Comparison of ENCODE assay signal across 12 cellular contexts in the genomic region with DNA sequence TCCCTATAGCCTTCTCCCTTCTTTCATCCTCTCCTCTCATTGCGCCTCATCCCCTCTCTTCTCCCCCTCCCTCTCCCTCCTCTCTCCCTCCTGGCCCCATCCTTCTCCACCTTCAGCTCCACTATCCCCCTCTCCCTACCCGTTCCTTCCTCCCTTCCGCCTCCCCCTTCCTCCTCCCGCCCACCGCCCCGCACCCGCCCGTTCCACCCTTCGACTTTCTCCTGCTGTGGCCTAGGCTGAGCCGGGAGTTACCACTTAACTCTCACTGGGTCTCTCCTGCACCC. TPM values are rescaled to one million over a fixed set of nuclear protein-coding genes. Genes with fewer than 3 reads are reported as not detected.
DNase-seq lines count a peak whose midpoint lies in the region; ATAC-seq, FAIRE-seq and TF ChIP-seq lines count a peak whose summit lies in the region.
"Had no signal": no experiment of that assay in that cellular context is flagged by ENCODE, and none has a peak within 500 bp of the region (broad histone marks: within the 10 kb centered on the region; RNA-seq: fewer than 3 reads in every experiment).

No MANE protein-coding gene starts in this region.

- no peaks in the 10 kb centered on the region for H3K9me3 Mint-ChIP-seq in activated T-helper 2 cell treated with anti-CD3 and anti-CD28 coated beads, Interferon-gamma antibody, Interleukin-2, Interleukin-4, amounts not matched to agents 10 μg/mL and 5 μg/mL and 100 μg/mL, durations not matched to agents 14 hours and 24 hours and 36 hours

- H3K27me3 ChIP-seq in stomach: peaks cover 0 to 44% (median 35%) of the 10 kb centered on the region in 3 donors

- peaks cover 18% of the 10 kb centered on the region for H3K4me1 Mint-ChIP-seq in activated T-helper 2 cell treated with anti-CD3 and anti-CD28 coated beads, Interferon-gamma antibody, Interleukin-2, Interleukin-4, amounts not matched to agents 10 μg/mL and 5 μg/mL and 100 μg/mL, durations not matched to agents 14 hours and 24 hours and 36 hours (ENCODE audit: low read depth)

- H3K36me3 ChIP-seq in kidney (ENCODE audit: control insufficient read depth in 1 of 2, insufficient read depth in 2 of 2, low read length in 2 of 2) (peaks cover 0 to 3% of the 10 kb centered on the region in 2 donors), stomach (peaks cover 0 to 25% (median 3%) of the 10 kb centered on the region in 4 donors)

- peak overlapping the region; percentile 46 for H3K4me3 Mint-ChIP-seq in activated T-helper 2 cell treated with anti-CD3 and anti-CD28 coated beads, Interferon-gamma antibody, Interleukin-2, Interleukin-4, amounts not matched to agents 10 μg/mL and 5 μg/mL and 100 μg/mL, durations not matched to agents 14 hours and 24 hours and 36 hours (ENCODE audit: low read depth)

- DNase-seq in NCI-H82 (lab: John Stamatoyannopoulos, UW): peak; percentile 30
- DNase-seq in NCI-H82 treated with DMSO at 0.1 percent for 48 hours (lab: John Stamatoyannopoulos, UW; ENCODE audit: unreplicated experiment): no peak
- no peak for DNase-seq in activated T-helper 2 cell treated with anti-CD3 and anti-CD28 coated beads, Interferon-gamma antibody, Interleukin-2, Interleukin-4, amounts not matched to agents 10 μg/mL and 5 μg/mL and 100 μg/mL, durations not matched to agents 14 hours and 24 hours and 36 hours (ENCODE audit: low spot score)
- peak; percentile 28 for DNase-seq in kidney
- no peak for DNase-seq in stomach
- no peak for DNase-seq in COR-L47 (lab: John Stamatoyannopoulos, UW)
- DNase-seq in NCI-H2081 treated with DMSO at 0.1 percent for 48 hours (lab: John Stamatoyannopoulos, UW): no peak

- peaks cover 6 to 19% of the 10 kb centered on the region in 2 donors for H3K4me1 ChIP-seq in kidney (ENCODE audit: control insufficient read depth in 1 of 2, insufficient read depth in 1 of 2, low read depth in 1 of 2, low read length in 2 of 2)
- H3K4me1 ChIP-seq in stomach: peaks cover 23 to 44% (median 27%) of the 10 kb centered on the region in 4 donors

- H3K9me3 ChIP-seq in kidney (ENCODE audit: control insufficient read depth in 1 of 2, low read length in 2 of 2) (no peaks in the 10 kb centered on the region), stomach (no peaks in the 10 kb centered on the region)
- H3K9me3 ChIP-seq: mucosa of descending colon had no signal

- no peak for ATAC-seq in HG03432 (IDR thresholded peaks at IDR 0.05; ENCODE audit: unreplicated experiment)

- no peak overlapping the region for H3K9ac ChIP-seq in kidney (ENCODE audit: low read length in 2 of 2)

- peaks cover 47% of the 10 kb centered on the region for H3K27me3 Mint-ChIP-seq in activated T-helper 2 cell treated with anti-CD3 and anti-CD28 coated beads, Interferon-gamma antibody, Interleukin-2, Interleukin-4, amounts not matched to agents 10 μg/mL and 5 μg/mL and 100 μg/mL, durations not matched to agents 14 hours and 24 hours and 36 hours (ENCODE audit: low read depth)

- H3K4me3 ChIP-seq in kidney (ENCODE audit: low read length in 2 of 2) (peak overlapping the region; percentile 61 to 64), stomach (peak overlapping the region; percentile 42 to 65 (median 56))
- H3K4me3 ChIP-seq: mucosa of descending colon had no signal

- intact Hi-C loops in activated T-helper 2 cell treated with anti-CD3 and anti-CD28 coated beads, Interferon-gamma antibody, Interleukin-2, Interleukin-4, amounts not matched to agents 10 μg/mL and 5 μg/mL and 100 μg/mL, durations not matched to agents 14 hours and 24 hours and 36 hours (cut with micrococcal nuclease): no loop called here
- intact Hi-C loops in kidney (cut with DNase I): loop anchor here (10.0 kb wide), 1 partner anchor 85 kb away; no protein-coding TSS in a partner anchor
- intact Hi-C loops in stomach (cut with DNase I; ENCODE audit: low total_unique reads): loop anchor here (5.0 kb wide), 1 partner anchor 67 kb away; no protein-coding TSS in a partner anchor

- no peak for TF ChIP-seq POLR2A in stomach (IDR thresholded peaks at IDR 0.05)

- H3K27ac Mint-ChIP-seq in activated T-helper 2 cell treated with anti-CD3 and anti-CD28 coated beads, Interferon-gamma antibody, Interleukin-2, Interleukin-4, amounts not matched to agents 10 μg/mL and 5 μg/mL and 100 μg/mL, durations not matched to agents 14 hours and 24 hours and 36 hours: no peak overlapping the region

- no peaks in the 10 kb centered on the region for H3K36me3 Mint-ChIP-seq in activated T-helper 2 cell treated with anti-CD3 and anti-CD28 coated beads, Interferon-gamma antibody, Interleukin-2, Interleukin-4, amounts not matched to agents 10 μg/mL and 5 μg/mL and 100 μg/mL, durations not matched to agents 14 hours and 24 hours and 36 hours (ENCODE audit: low read depth)

- H3K27ac ChIP-seq in kidney (ENCODE audit: low read depth in 2 of 2, low read length in 2 of 2): peak overlapping the region in 1 of 2 donors; percentile 45
- H3K27ac ChIP-seq in stomach: peak overlapping the region in 2 of 5 donors; percentile 45 to 77
- H3K27ac ChIP-seq: 22Rv1 had no signal

- TF ChIP-seq CTCF in kidney (IDR thresholded peaks at IDR 0.05; ENCODE audit: borderline replicate concordance, extremely low read depth, insufficient read depth): no peak
- TF ChIP-seq CTCF in stomach (IDR thresholded peaks at IDR 0.05): no peak

- 29 to 34% (median 31%) methylated on average over 10 of the region's 10 CpGs for WGBS in stomach, 5 donors

- no peak for FAIRE-seq in kidney (lab: Jason Lieb, UNC)
- FAIRE-seq: G401.6, HTR-8/SVneo had no signal

- TF ChIP-seq EP300 in stomach (IDR thresholded peaks at IDR 0.05): no peak

RNA-seq across cellular contexts. Expression of gene NPR1, which starts 1.6 kb away (rescaled TPM):
- total RNA-seq in activated T-helper 2 cell treated with anti-CD3 and anti-CD28 coated beads, Interferon-gamma antibody, Interleukin-2, Interleukin-4, amounts not matched to agents 10 μg/mL and 5 μg/mL and 100 μg/mL, durations not matched to agents 14 hours and 24 hours and 36 hours: not detected in 2 replicates
- 89.3 TPM for total RNA-seq in kidney
- polyA plus RNA-seq in kidney (ENCODE audit: insufficient read depth, low read depth, low replicate concordance): 57.8 TPM
- 10 to 100 TPM in 2 of 5 donors, 1 to 10 TPM in 3; 5.4 to 39.7 (median 6.6) TPM for total RNA-seq in stomach
- 1 to 10 TPM; 1.4 to 5.7 (median 2.4) TPM for polyA plus RNA-seq in stomach

RNA-seq across cellular contexts. Expression of gene ILF2, which starts 9.3 kb away (rescaled TPM):
- total RNA-seq in activated T-helper 2 cell treated with anti-CD3 and anti-CD28 coated beads, Interferon-gamma antibody, Interleukin-2, Interleukin-4, amounts not matched to agents 10 μg/mL and 5 μg/mL and 100 μg/mL, durations not matched to agents 14 hours and 24 hours and 36 hours: 352 and 358 TPM in 2 replicates
- total RNA-seq in kidney (110 TPM), stomach (100 to 1,000 TPM in 1 of 5 donors, 10 to 100 TPM in 4; 17.1 to 138 (median 41.5) TPM)
- polyA plus RNA-seq in kidney (ENCODE audit: insufficient read depth, low read depth, low replicate concordance) (197 TPM), stomach (100 to 1,000 TPM in 1 of 3 donors, 10 to 100 TPM in 2; 49.1 to 103 (median 98.9) TPM)

RNA-seq across cellular contexts. Expression of gene SNAPIN, which starts 21.6 kb away (rescaled TPM):
- 32.8 and 33.1 TPM in 2 replicates for total RNA-seq in activated T-helper 2 cell treated with anti-CD3 and anti-CD28 coated beads, Interferon-gamma antibody, Interleukin-2, Interleukin-4, amounts not matched to agents 10 μg/mL and 5 μg/mL and 100 μg/mL, durations not matched to agents 14 hours and 24 hours and 36 hours
- total RNA-seq in kidney: 46.2 TPM
- polyA plus RNA-seq in kidney (ENCODE audit: insufficient read depth, low read depth, low replicate concordance): 59.8 TPM
- 10 to 100 TPM; 14.9 to 82.9 (median 15.6) TPM for total RNA-seq in stomach
- polyA plus RNA-seq in stomach: 10 to 100 TPM; 29.4 to 35.5 (median 29.5) TPM

RNA-seq across cellular contexts. Expression of gene CHTOP, which starts 46.2 kb away (rescaled TPM):
- 94.6 and 98.7 TPM in 2 replicates for total RNA-seq in activated T-helper 2 cell treated with anti-CD3 and anti-CD28 coated beads, Interferon-gamma antibody, Interleukin-2, Interleukin-4, amounts not matched to agents 10 μg/mL and 5 μg/mL and 100 μg/mL, durations not matched to agents 14 hours and 24 hours and 36 hours
- total RNA-seq in kidney (83.6 TPM), stomach (100 to 1,000 TPM in 1 of 5 donors, 10 to 100 TPM in 4; 21.7 to 111 (median 74.3) TPM)
- polyA plus RNA-seq in kidney (ENCODE audit: insufficient read depth, low read depth, low replicate concordance) (71.1 TPM), stomach (10 to 100 TPM; 41.3 to 53.2 (median 46.0) TPM)

RNA-seq across cellular contexts. Expression of gene INTS3, which starts 47.8 kb away (rescaled TPM):
- total RNA-seq in activated T-helper 2 cell treated with anti-CD3 and anti-CD28 coated beads, Interferon-gamma antibody, Interleukin-2, Interleukin-4, amounts not matched to agents 10 μg/mL and 5 μg/mL and 100 μg/mL, durations not matched to agents 14 hours and 24 hours and 36 hours: 53.8 and 54.0 TPM in 2 replicates
- 74.8 TPM for total RNA-seq in kidney
- polyA plus RNA-seq in kidney (ENCODE audit: insufficient read depth, low read depth, low replicate concordance): 42.7 TPM
- 10 to 100 TPM; 28.1 to 48.2 (median 39.4) TPM for total RNA-seq in stomach
- 10 to 100 TPM; 11.0 to 39.2 (median 19.1) TPM for polyA plus RNA-seq in stomach

Comparison
In these comparisons a context has a peak if more than half of its experiments do, and no peak if none do; other contexts are left out.
1. DNase-seq: peak in NCI-H82 (single experiment) and kidney (single experiment); none in NCI-H82 treated with DMSO at 0.1 percent for 48 hours (single experiment), activated T-helper 2 cell treated with anti-CD3 and anti-CD28 coated beads, Interferon-gamma antibody, Interleukin-2, Interleukin-4, amounts not matched to agents 10 μg/mL and 5 μg/mL and 100 μg/mL, durations not matched to agents 14 hours and 24 hours and 36 hours (single experiment), stomach (single experiment), COR-L47 (single experiment) and NCI-H2081 treated with DMSO at 0.1 percent for 48 hours (single experiment).